ENCODE assay signal across 1 cellular context in the genomic region with DNA sequence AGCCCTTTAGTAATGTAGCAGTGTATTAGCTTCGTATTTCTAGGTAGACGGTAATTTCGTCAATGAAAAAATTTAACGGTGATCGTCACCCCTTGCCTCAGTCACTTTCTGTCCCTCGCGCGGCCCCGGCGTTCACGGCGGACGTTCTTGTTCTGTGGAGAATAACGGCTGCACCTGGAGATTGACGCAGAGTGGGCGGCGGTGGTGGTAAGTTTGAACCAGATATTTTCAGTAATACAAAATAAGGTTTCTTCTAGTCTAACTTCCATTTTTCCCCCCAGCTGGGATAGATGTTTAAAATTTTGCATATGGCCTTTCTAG.
TF ChIP-seq lines count a peak whose summit lies in the region.

No MANE protein-coding gene starts in this region.

TF ChIP-seq in K562, 482 proteins besides CTCF, POLR2A, EP300 and RAD21 (continued from another document and continues in another):
- TF ChIP-seq, protein P1, sequence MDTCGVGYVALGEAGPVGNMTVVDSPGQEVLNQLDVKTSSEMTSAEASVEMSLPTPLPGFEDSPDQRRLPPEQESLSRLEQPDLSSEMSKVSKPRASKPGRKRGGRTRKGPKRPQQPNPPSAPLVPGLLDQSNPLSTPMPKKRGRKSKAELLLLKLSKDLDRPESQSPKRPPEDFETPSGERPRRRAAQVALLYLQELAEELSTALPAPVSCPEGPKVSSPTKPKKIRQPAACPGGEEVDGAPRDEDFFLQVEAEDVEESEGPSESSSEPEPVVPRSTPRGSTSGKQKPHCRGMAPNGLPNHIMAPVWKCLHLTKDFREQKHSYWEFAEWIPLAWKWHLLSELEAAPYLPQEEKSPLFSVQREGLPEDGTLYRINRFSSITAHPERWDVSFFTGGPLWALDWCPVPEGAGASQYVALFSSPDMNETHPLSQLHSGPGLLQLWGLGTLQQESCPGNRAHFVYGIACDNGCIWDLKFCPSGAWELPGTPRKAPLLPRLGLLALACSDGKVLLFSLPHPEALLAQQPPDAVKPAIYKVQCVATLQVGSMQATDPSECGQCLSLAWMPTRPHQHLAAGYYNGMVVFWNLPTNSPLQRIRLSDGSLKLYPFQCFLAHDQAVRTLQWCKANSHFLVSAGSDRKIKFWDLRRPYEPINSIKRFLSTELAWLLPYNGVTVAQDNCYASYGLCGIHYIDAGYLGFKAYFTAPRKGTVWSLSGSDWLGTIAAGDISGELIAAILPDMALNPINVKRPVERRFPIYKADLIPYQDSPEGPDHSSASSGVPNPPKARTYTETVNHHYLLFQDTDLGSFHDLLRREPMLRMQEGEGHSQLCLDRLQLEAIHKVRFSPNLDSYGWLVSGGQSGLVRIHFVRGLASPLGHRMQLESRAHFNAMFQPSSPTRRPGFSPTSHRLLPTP (IDR thresholded peaks at IDR 0.05; ENCODE audit: borderline replicate concordance, extremely low read depth, insufficient read length): no peak
- TF ChIP-seq MYBL2 (IDR thresholded peaks at IDR 0.05; ENCODE audit: low read depth) (peak; percentile 42; the same call in 1 of the 2 replicates), MYBL2 (CRISPR knock-in tag; IDR thresholded peaks at IDR 0.05; ENCODE audit: borderline replicate concordance) (no peak), POLR2AphosphoS2 (IDR thresholded peaks at IDR 0.05; ENCODE audit: low read length) (no peak), TEAD2 (tag; IDR thresholded peaks at IDR 0.05) (no peak), RHOXF2B (CRISPR knock-in tag; conservative IDR thresholded peaks at IDR 0.05) (no peak), ZNF212 (CRISPR knock-in tag; IDR thresholded peaks at IDR 0.05) (no peak), MCM3 (IDR thresholded peaks at IDR 0.05) (no peak), WHSC1 (IDR thresholded peaks at IDR 0.05; ENCODE audit: low read length) (no peak), TEAD4 (IDR thresholded peaks at IDR 0.05; ENCODE audit: low read length) (0 out of 2 replicates have a peak, but pooled peaks have one; percentile 6), TEAD4 (CRISPR knock-in tag; IDR thresholded peaks at IDR 0.05; ENCODE audit: borderline replicate concordance) (no peak), ZNF75A (CRISPR knock-in tag; IDR thresholded peaks at IDR 0.05) (no peak), NFYB (IDR thresholded peaks at IDR 0.05; ENCODE audit: extremely low read depth, insufficient read length) (no peak), XRCC3 (IDR thresholded peaks at IDR 0.05) (no peak), MAFG (tag; conservative IDR thresholded peaks at IDR 0.05) (no peak), ZNF589 (CRISPR knock-in tag; IDR thresholded peaks at IDR 0.05; ENCODE audit: low read depth) (no peak)
- TF ChIP-seq, protein P2, sequence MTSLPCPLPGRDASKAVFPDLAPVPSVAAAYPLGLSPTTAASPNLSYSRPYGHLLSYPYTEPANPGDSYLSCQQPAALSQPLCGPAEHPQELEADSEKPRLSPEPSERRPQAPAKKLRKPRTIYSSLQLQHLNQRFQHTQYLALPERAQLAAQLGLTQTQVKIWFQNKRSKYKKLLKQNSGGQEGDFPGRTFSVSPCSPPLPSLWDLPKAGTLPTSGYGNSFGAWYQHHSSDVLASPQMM (CRISPR knock-in tag; IDR thresholded peaks at IDR 0.05): no peak
- TF ChIP-seq, protein P3, sequence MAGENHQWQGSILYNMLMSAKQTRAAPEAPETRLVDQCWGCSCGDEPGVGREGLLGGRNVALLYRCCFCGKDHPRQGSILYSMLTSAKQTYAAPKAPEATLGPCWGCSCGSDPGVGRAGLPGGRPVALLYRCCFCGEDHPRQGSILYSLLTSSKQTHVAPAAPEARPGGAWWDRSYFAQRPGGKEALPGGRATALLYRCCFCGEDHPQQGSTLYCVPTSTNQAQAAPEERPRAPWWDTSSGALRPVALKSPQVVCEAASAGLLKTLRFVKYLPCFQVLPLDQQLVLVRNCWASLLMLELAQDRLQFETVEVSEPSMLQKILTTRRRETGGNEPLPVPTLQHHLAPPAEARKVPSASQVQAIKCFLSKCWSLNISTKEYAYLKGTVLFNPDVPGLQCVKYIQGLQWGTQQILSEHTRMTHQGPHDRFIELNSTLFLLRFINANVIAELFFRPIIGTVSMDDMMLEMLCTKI (IDR thresholded peaks at IDR 0.05; ENCODE audit: partially characterized antibody): no peak
- TF ChIP-seq, protein P4, sequence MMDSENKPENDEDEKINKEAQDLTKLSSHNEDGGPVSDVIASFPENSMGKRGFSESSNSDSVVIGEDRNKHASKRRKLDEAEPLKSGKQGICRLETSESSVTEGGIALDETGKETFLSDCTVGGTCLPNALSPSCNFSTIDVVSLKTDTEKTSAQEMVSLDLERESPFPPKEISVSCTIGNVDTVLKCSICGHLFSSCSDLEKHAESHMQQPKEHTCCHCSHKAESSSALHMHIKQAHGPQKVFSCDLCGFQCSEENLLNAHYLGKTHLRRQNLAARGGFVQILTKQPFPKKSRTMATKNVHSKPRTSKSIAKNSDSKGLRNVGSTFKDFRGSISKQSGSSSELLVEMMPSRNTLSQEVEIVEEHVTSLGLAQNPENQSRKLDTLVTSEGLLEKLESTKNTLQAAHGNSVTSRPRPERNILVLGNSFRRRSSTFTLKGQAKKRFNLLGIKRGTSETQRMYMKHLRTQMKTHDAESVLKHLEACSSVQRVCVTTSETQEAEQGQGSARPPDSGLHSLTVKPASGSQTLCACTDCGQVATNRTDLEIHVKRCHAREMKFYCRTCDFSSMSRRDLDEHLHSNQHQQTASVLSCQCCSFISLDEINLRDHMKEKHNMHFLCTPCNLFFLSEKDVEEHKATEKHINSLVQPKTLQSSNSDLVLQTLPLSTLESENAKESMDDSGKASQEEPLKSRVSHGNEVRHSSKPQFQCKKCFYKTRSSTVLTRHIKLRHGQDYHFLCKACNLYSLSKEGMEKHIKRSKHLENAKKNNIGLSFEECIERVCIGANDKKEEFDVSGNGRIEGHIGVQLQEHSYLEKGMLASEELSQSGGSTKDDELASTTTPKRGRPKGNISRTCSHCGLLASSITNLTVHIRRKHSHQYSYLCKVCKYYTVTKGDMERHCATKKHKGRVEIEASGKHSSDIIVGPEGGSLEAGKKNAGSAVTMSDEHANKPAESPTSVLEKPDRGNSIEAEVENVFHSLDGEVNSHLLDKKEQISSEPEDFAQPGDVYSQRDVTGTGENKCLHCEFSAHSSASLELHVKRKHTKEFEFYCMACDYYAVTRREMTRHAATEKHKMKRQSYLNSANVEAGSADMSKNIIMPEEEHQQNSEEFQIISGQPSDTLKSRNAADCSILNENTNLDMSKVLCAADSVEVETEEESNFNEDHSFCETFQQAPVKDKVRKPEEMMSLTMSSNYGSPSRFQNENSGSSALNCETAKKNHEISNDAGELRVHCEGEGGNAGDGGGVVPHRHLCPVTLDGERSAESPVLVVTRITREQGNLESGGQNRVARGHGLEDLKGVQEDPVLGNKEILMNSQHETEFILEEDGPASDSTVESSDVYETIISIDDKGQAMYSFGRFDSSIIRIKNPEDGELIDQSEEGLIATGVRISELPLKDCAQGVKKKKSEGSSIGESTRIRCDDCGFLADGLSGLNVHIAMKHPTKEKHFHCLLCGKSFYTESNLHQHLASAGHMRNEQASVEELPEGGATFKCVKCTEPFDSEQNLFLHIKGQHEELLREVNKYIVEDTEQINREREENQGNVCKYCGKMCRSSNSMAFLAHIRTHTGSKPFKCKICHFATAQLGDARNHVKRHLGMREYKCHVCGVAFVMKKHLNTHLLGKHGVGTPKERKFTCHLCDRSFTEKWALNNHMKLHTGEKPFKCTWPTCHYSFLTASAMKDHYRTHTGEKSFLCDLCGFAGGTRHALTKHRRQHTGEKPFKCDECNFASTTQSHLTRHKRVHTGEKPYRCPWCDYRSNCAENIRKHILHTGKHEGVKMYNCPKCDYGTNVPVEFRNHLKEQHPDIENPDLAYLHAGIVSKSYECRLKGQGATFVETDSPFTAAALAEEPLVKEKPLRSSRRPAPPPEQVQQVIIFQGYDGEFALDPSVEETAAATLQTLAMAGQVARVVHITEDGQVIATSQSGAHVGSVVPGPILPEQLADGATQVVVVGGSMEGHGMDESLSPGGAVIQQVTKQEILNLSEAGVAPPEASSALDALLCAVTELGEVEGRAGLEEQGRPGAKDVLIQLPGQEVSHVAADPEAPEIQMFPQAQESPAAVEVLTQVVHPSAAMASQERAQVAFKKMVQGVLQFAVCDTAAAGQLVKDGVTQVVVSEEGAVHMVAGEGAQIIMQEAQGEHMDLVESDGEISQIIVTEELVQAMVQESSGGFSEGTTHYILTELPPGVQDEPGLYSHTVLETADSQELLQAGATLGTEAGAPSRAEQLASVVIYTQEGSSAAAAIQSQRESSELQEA (IDR thresholded peaks at IDR 0.05; ENCODE audit: low read depth): peak; percentile 66; the same call in 1 of the 2 replicates
- TF ChIP-seq, protein P5, sequence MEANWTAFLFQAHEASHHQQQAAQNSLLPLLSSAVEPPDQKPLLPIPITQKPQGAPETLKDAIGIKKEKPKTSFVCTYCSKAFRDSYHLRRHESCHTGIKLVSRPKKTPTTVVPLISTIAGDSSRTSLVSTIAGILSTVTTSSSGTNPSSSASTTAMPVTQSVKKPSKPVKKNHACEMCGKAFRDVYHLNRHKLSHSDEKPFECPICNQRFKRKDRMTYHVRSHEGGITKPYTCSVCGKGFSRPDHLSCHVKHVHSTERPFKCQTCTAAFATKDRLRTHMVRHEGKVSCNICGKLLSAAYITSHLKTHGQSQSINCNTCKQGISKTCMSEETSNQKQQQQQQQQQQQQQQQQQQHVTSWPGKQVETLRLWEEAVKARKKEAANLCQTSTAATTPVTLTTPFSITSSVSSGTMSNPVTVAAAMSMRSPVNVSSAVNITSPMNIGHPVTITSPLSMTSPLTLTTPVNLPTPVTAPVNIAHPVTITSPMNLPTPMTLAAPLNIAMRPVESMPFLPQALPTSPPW (CRISPR knock-in tag; IDR thresholded peaks at IDR 0.05): no peak
- TF ChIP-seq, protein P6, sequence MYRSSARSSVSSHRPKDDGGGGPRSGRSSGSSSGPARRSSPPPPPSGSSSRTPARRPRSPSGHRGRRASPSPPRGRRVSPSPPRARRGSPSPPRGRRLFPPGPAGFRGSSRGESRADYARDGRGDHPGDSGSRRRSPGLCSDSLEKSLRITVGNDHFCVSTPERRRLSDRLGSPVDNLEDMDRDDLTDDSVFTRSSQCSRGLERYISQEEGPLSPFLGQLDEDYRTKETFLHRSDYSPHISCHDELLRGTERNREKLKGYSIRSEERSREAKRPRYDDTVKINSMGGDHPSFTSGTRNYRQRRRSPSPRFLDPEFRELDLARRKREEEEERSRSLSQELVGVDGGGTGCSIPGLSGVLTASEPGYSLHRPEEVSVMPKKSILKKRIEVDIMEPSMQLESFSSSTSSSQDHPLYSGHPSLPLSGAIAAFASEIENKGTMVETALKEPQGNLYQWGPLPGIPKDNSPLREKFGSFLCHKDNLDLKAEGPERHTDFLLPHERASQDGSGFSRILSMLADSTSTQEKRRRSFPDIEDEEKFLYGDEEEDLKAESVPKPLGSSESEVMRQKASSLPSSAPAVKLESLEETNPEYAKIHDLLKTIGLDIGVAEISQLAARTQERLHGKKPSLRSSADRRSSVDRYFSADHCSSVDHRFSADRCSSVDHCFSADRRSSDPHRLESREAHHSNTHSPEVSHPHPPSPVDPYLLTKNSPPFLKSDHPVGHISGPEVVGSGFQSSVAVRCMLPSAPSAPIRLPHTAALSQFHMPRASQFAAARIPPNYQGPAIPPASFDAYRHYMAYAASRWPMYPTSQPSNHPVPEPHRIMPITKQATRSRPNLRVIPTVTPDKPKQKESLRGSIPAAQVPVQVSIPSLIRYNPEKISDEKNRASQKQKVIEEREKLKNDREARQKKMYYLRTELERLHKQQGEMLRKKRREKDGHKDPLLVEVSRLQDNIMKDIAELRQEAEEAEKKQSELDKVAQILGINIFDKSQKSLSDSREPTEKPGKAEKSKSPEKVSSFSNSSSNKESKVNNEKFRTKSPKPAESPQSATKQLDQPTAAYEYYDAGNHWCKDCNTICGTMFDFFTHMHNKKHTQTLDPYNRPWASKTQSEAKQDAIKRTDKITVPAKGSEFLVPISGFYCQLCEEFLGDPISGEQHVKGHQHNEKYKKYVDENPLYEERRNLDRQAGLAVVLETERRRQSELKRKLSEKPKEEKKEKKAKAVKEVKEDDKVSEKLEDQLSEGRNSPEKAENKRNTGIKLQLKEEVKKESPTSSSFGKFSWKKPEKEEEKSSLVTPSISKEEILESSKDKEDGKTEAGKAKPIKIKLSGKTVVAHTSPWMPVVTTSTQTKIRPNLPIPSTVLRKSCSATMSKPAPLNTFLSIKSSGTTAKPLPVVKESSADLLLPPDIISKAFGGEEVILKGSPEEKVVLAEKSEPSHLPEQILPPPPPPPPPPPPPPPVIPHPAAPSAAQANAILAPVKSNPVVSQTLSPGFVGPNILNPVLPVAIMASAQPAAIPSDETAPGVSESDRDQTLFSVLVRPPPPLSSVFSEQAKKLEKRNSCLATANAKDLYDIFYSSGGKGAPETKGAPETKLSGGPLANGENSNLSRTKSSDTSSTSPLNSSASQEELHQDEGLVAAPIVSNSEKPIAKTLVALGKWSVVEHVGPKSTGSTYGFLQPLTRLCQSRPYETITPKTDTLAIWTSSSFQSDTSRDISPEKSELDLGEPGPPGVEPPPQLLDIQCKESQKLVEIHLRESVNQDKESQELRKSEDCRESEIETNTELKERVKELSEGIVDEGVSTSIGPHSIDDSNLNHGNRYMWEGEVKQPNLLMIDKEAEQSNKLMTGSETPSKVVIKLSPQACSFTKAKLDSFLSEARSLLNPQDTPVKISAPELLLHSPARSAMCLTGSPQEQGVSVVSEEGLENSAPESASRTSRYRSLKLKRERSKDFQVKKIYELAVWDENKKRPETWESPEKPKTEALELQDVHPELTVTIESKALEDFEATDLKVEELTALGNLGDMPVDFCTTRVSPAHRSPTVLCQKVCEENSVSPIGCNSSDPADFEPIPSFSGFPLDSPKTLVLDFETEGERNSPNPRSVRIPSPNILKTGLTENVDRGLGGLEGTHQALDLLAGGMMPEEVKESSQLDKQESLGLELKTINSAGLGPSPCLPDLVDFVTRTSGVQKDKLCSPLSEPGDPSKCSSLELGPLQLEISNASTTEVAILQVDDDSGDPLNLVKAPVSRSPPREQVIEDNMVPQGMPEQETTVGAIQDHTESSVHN (IDR thresholded peaks at IDR 0.05; ENCODE audit: borderline replicate concordance in 1 of 2, low read depth in 1 of 2): 0 out of 4 replicates have a peak, but pooled peaks of 1 of the 2 experiments have one; percentile 23
- TF ChIP-seq, protein P7, sequence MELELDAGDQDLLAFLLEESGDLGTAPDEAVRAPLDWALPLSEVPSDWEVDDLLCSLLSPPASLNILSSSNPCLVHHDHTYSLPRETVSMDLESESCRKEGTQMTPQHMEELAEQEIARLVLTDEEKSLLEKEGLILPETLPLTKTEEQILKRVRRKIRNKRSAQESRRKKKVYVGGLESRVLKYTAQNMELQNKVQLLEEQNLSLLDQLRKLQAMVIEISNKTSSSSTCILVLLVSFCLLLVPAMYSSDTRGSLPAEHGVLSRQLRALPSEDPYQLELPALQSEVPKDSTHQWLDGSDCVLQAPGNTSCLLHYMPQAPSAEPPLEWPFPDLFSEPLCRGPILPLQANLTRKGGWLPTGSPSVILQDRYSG (tag; conservative IDR thresholded peaks at IDR 0.05; ENCODE audit: low read depth): no peak
- TF ChIP-seq, protein P8, sequence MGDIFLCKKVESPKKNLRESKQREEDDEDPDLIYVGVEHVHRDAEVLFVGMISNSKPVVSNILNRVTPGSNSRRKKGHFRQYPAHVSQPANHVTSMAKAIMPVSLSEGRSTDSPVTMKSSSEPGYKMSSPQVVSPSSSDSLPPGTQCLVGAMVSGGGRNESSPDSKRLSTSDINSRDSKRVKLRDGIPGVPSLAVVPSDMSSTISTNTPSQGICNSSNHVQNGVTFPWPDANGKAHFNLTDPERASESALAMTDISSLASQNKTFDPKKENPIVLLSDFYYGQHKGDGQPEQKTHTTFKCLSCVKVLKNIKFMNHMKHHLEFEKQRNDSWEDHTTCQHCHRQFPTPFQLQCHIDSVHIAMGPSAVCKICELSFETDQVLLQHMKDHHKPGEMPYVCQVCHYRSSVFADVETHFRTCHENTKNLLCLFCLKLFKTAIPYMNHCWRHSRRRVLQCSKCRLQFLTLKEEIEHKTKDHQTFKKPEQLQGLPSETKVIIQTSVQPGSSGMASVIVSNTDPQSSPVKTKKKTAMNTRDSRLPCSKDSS (IDR thresholded peaks at IDR 0.05; ENCODE audit: low read depth, partially characterized antibody): no peak
